In genomic region chr11:44600739-44601416, GRCh38 we compare ENCODE assay signal across 10 cellular contexts. TPM values are rescaled to one million over a fixed set of nuclear protein-coding genes. Genes with fewer than 3 reads are reported as not detected.
DNase-seq lines count a peak whose midpoint lies in the region; ATAC-seq and TF ChIP-seq lines count a peak whose summit lies in the region.
"Had no signal": no experiment of that assay in that cellular context is flagged by ENCODE, and none has a peak within 500 bp of the region (broad histone marks: within the 10 kb centered on the region; RNA-seq: fewer than 3 reads in every experiment).

No MANE protein-coding gene starts in this region.

- peaks cover 7 to 100% (median 90%) of the 10 kb centered on the region in 4 donors for H3K4me1 ChIP-seq in tibial artery

- H3K27ac Mint-ChIP-seq in activated CD8-positive, alpha-beta T cell treated with anti-CD3 and anti-CD28 coated beads for 36 hours = peak overlapping the region; percentile 80
- no peak overlapping the region for H3K27ac Mint-ChIP-seq in activated CD8-positive, alpha-beta T cell treated with anti-CD3 and anti-CD28 coated beads, Interleukin-2, amount 10 ng/mL, durations not matched to agents 7 days and 5 days
- no peak overlapping the region for H3K27ac Mint-ChIP-seq in immature natural killer cell

- no peak overlapping the region for H3K4me3 Mint-ChIP-seq in activated CD8-positive, alpha-beta T cell treated with anti-CD3 and anti-CD28 coated beads for 36 hours
- no peak overlapping the region for H3K4me3 Mint-ChIP-seq in activated CD8-positive, alpha-beta T cell treated with anti-CD3 and anti-CD28 coated beads, Interleukin-2, amount 10 ng/mL, durations not matched to agents 7 days and 5 days
- no peak overlapping the region for H3K4me3 Mint-ChIP-seq in immature natural killer cell

- peaks cover 71% of the 10 kb centered on the region for H3K36me3 Mint-ChIP-seq in activated CD8-positive, alpha-beta T cell treated with anti-CD3 and anti-CD28 coated beads for 36 hours (ENCODE audit: low read depth)
- peaks cover 20% of the 10 kb centered on the region for H3K36me3 Mint-ChIP-seq in activated CD8-positive, alpha-beta T cell treated with anti-CD3 and anti-CD28 coated beads, Interleukin-2, amount 10 ng/mL, durations not matched to agents 7 days and 5 days (ENCODE audit: low read depth)
- no peaks in the 10 kb centered on the region for H3K36me3 Mint-ChIP-seq in immature natural killer cell

- H3K36me3 ChIP-seq in tibial artery = peaks cover 0 to 24% (median 0%) of the 10 kb centered on the region in 3 donors

- POLR2A ChIA-PET in activated CD8-positive, alpha-beta T cell treated with anti-CD3 and anti-CD28 coated beads for 36 hours (lab: Charles Lee) = interaction anchor here (0.6 to 1.8 kb wide), 6 partner anchors 9 to 506 kb away, joined by 3 to 12 read pairs (median 5); partner anchors contain the start of gene EXT2
- POLR2A ChIA-PET in activated CD8-positive, alpha-beta T cell treated with anti-CD3 and anti-CD28 coated beads, Interleukin-2, amount 10 ng/mL, durations not matched to agents 7 days and 5 days (lab: Charles Lee) = interaction anchor here (1.0 kb wide), 1 partner anchor 29 kb away, joined by 3 read pairs; no protein-coding TSS in a partner anchor

- H3K9me3 Mint-ChIP-seq in activated CD8-positive, alpha-beta T cell treated with anti-CD3 and anti-CD28 coated beads for 36 hours = no peaks in the 10 kb centered on the region
- H3K9me3 Mint-ChIP-seq in activated CD8-positive, alpha-beta T cell treated with anti-CD3 and anti-CD28 coated beads, Interleukin-2, amount 10 ng/mL, durations not matched to agents 7 days and 5 days (ENCODE audit: insufficient read depth) = no peaks in the 10 kb centered on the region
- no peaks in the 10 kb centered on the region for H3K9me3 Mint-ChIP-seq in immature natural killer cell

- intact Hi-C loops in activated CD8-positive, alpha-beta T cell treated with anti-CD3 and anti-CD28 coated beads for 36 hours (cut with micrococcal nuclease) = no loop called here
- intact Hi-C loops in tibial artery (cut with DNase I; ENCODE audit: low total_unique reads) = loop anchor here (5.0 kb wide), 1 partner anchor 34 kb away; the partner anchor contains the start of gene CD82

- H3K4me1 Mint-ChIP-seq in activated CD8-positive, alpha-beta T cell treated with anti-CD3 and anti-CD28 coated beads for 36 hours (ENCODE audit: low read depth) = peaks cover 88% of the 10 kb centered on the region
- peaks cover 30% of the 10 kb centered on the region for H3K4me1 Mint-ChIP-seq in activated CD8-positive, alpha-beta T cell treated with anti-CD3 and anti-CD28 coated beads, Interleukin-2, amount 10 ng/mL, durations not matched to agents 7 days and 5 days (ENCODE audit: low read depth)
- H3K4me1 Mint-ChIP-seq in immature natural killer cell = peaks cover 2 to 9% of the 10 kb centered on the region in 2 donors

- peak; percentile 35 for DNase-seq in activated CD8-positive, alpha-beta T cell treated with anti-CD3 and anti-CD28 coated beads for 36 hours
- no peak for DNase-seq in activated CD8-positive, alpha-beta T cell treated with anti-CD3 and anti-CD28 coated beads, Interleukin-2, amount 10 ng/mL, durations not matched to agents 7 days and 5 days
- DNase-seq in cardiac fibroblast (ENCODE audit: low read depth in 2 of 2) = peak; percentile 28 to 63
- peak in 1 of 2 donors; percentile 85 for DNase-seq in tibial artery
- no peak for DNase-seq in amniotic stem cell (lab: John Stamatoyannopoulos, UW)
- DNase-seq in immature natural killer cell = no peak
- DNase-seq in UCSD-AML1 (lab: John Stamatoyannopoulos, UW; ENCODE audit: unreplicated experiment) = no peak

- H3K9me3 ChIP-seq in tibial artery = no peaks in the 10 kb centered on the region

- H3K27ac ChIP-seq in tibial artery = peak overlapping the region; percentile 82 to 84
- H3K27ac ChIP-seq: epithelial cell of prostate had no signal

- no peak for ATAC-seq in activated CD8-positive, alpha-beta T cell treated with anti-CD3 and anti-CD28 coated beads for 36 hours
- ATAC-seq in activated CD8-positive, alpha-beta T cell treated with anti-CD3 and anti-CD28 coated beads, Interleukin-2, amount 10 ng/mL, durations not matched to agents 7 days and 5 days = no peak
- ATAC-seq in HG03196 (IDR thresholded peaks at IDR 0.05; ENCODE audit: unreplicated experiment) = peak; percentile 30
- ATAC-seq: Panc1 had no signal

- CTCF ChIA-PET in activated CD8-positive, alpha-beta T cell treated with anti-CD3 and anti-CD28 coated beads for 36 hours (lab: Charles Lee) = interaction anchor here (1.6 kb wide), 1 partner anchor 16 kb away, joined by 5 read pairs; no protein-coding TSS in a partner anchor
- CTCF ChIA-PET in activated CD8-positive, alpha-beta T cell treated with anti-CD3 and anti-CD28 coated beads, Interleukin-2, amount 10 ng/mL, durations not matched to agents 7 days and 5 days (lab: Charles Lee) = interaction anchor here (0.9 to 3.1 kb wide), 4 partner anchors 11 to 41 kb away, joined by 3 to 10 read pairs (median 4); partner anchors contain the start of gene CD82

- no peaks in the 10 kb centered on the region for H3K27me3 ChIP-seq in tibial artery

- no peak for TF ChIP-seq CTCF in activated CD8-positive, alpha-beta T cell treated with anti-CD3 and anti-CD28 coated beads for 36 hours (IDR thresholded peaks at IDR 0.05)
- TF ChIP-seq CTCF in cardiac fibroblast (IDR thresholded peaks at IDR 0.05; ENCODE audit: low read depth, low read length) (no peak), tibial artery (IDR thresholded peaks at IDR 0.05) (no peak)

- no peak overlapping the region for H3K4me3 ChIP-seq in cardiac fibroblast (replicated peaks in 1 of 2; ENCODE audit: low read depth in 2 of 2, low read length in 2 of 2)
- H3K4me3 ChIP-seq in tibial artery = no peak overlapping the region

- no peaks in the 10 kb centered on the region for H3K27me3 Mint-ChIP-seq in activated CD8-positive, alpha-beta T cell treated with anti-CD3 and anti-CD28 coated beads for 36 hours
- no peaks in the 10 kb centered on the region for H3K27me3 Mint-ChIP-seq in activated CD8-positive, alpha-beta T cell treated with anti-CD3 and anti-CD28 coated beads, Interleukin-2, amount 10 ng/mL, durations not matched to agents 7 days and 5 days (ENCODE audit: low read depth)
- peaks cover 0 to 2% (median 2%) of the 10 kb centered on the region in 3 donors for H3K27me3 Mint-ChIP-seq in immature natural killer cell (ENCODE audit: low read depth in 3 of 3)

RNA-seq across cellular contexts. Expression of gene CD82, which starts 35.4 kb away (rescaled TPM):
- 100 to 1,000 TPM; 289 to 319 TPM for total RNA-seq in activated CD8-positive, alpha-beta T cell treated with anti-CD3 and anti-CD28 coated beads for 36 hours
- total RNA-seq in activated CD8-positive, alpha-beta T cell treated with anti-CD3 and anti-CD28 coated beads, Interleukin-2, amount 10 ng/mL, durations not matched to agents 7 days and 5 days = 10 to 100 TPM; 68.2 to 72.9 TPM
- 10 to 100 TPM in 2 of 3 donors, 1 to 10 TPM in 1; 9.7 to 15.7 (median 10.7) TPM for polyA plus RNA-seq in immature natural killer cell

Comparison
In these comparisons a context has a peak if more than half of its experiments do, and no peak if none do; other contexts are left out.
1. DNase-seq: peak in activated CD8-positive, alpha-beta T cell treated with anti-CD3 and anti-CD28 coated beads for 36 hours (single experiment) and cardiac fibroblast (2 of 2); none in activated CD8-positive, alpha-beta T cell treated with anti-CD3 and anti-CD28 coated beads, Interleukin-2, amount 10 ng/mL, durations not matched to agents 7 days and 5 days (single experiment), amniotic stem cell (single experiment), immature natural killer cell (0 of 3) and UCSD-AML1 (single experiment).